ENCODE assay signal across 8 cellular contexts in genomic region chr13:72728290-72728605, GRCh38. TPM values are rescaled to one million over a fixed set of nuclear protein-coding genes. Genes with fewer than 3 reads are reported as not detected.
A peak's percentile ranks its signal among the peaks of the same experiment; 100 is the strongest.
DNase-seq lines count a peak whose midpoint lies in the region; ATAC-seq and TF ChIP-seq lines count a peak whose summit lies in the region.

No MANE protein-coding gene starts in this region.

- DNase-seq in brain microvascular endothelial cell (no peak), mesenteric fat pad (ENCODE audit: low spot score) (no peak)
- no peak for DNase-seq in activated CD4-positive, alpha-beta T cell treated with anti-CD3 and anti-CD28 coated beads for 48 hours

- no peak for TF ChIP-seq CTCF in brain microvascular endothelial cell (IDR thresholded peaks at IDR 0.05; ENCODE audit: low read depth, low read length, missing control alignments)

- H3K4me1 ChIP-seq in ACC112 (ENCODE audit: control insufficient read depth, insufficient read depth, low read length, unreplicated experiment) (peaks cover 5% of the 10 kb centered on the region), HUES48 (ENCODE audit: control insufficient read depth, insufficient read depth, low read length) (no peaks in the 10 kb centered on the region; the same call in 1 of the 2 replicates), mucosa of stomach (ENCODE audit: control insufficient read depth, insufficient read depth, low read length) (no peaks in the 10 kb centered on the region)

- H3K9me3 ChIP-seq in HUES48 (ENCODE audit: control insufficient read depth, insufficient read depth, low read length): no peaks in the 10 kb centered on the region
- H3K9me3 ChIP-seq in mucosa of stomach (ENCODE audit: control insufficient read depth, low read length): no peaks in the 10 kb centered on the region

- H3K27me3 ChIP-seq in ACC112 (ENCODE audit: insufficient read depth, low read length) (no peaks in the 10 kb centered on the region), HUES48 (ENCODE audit: control insufficient read depth, insufficient read depth, low read length) (no peaks in the 10 kb centered on the region), brain microvascular endothelial cell (replicated peaks) (no peaks in the 10 kb centered on the region), mucosa of stomach (ENCODE audit: control insufficient read depth, insufficient read depth, low read length) (no peaks in the 10 kb centered on the region)

- 0 out of 2 replicates have a peak overlapping the region, but pooled peaks have one; percentile 20 for H3K27ac ChIP-seq in ACC112 (ENCODE audit: low read depth, low read length)
- peak overlapping the region; percentile 34 for H3K27ac ChIP-seq in HUES48 (ENCODE audit: low read depth, low read length)
- no peak overlapping the region for H3K27ac ChIP-seq in brain microvascular endothelial cell

- ATAC-seq in HG02852 (IDR thresholded peaks at IDR 0.05; ENCODE audit: unreplicated experiment) (no peak), GM21381 (IDR thresholded peaks at IDR 0.05; ENCODE audit: unreplicated experiment) (no peak)

- peak overlapping the region; percentile 47 for H2AFZ ChIP-seq in ACC112 (ENCODE audit: low read length, unreplicated experiment)

- in situ Hi-C loops in brain microvascular endothelial cell (cut with HindIII; ENCODE audit: low pct_ligation_motif_present, low sequenced_read_pairs): no loop called here

- H3K4me3 ChIP-seq in ACC112 (ENCODE audit: low read depth, low read length) (peak overlapping the region; percentile 92), HUES48 (ENCODE audit: low read depth, low read length) (peak overlapping the region; percentile 98), brain microvascular endothelial cell (ENCODE audit: low read depth, low read length) (peak overlapping the region; percentile 94), mucosa of stomach (ENCODE audit: low read length) (peak overlapping the region; percentile 76)

- H3K9ac ChIP-seq in HUES48 (ENCODE audit: low read depth, low read length): no peak overlapping the region; the same call in 1 of the 2 replicates
- H3K9ac ChIP-seq in mucosa of stomach (ENCODE audit: low read length): peak overlapping the region; percentile 72

- peaks cover 10% of the 10 kb centered on the region for H3K36me3 ChIP-seq in ACC112 (ENCODE audit: insufficient read depth, low read length)
- H3K36me3 ChIP-seq in HUES48 (ENCODE audit: control insufficient read depth, insufficient read depth, low read length): peaks cover 31% of the 10 kb centered on the region
- H3K36me3 ChIP-seq in brain microvascular endothelial cell (replicated peaks): no peaks in the 10 kb centered on the region
- H3K36me3 ChIP-seq in mucosa of stomach (ENCODE audit: control insufficient read depth, insufficient read depth, low read length): no peaks in the 10 kb centered on the region

- H3K79me2 ChIP-seq in ACC112 (ENCODE audit: control insufficient read depth, insufficient read depth, low read length, unreplicated experiment): peaks cover 79% of the 10 kb centered on the region

RNA-seq across cellular contexts. Expression of gene BORA, which starts 0.5 kb away (rescaled TPM):
- 1.9 TPM for total RNA-seq in mesenteric fat pad

RNA-seq across cellular contexts. Expression of gene MZT1, which starts 0.8 kb away (rescaled TPM):
- 5.5 TPM for total RNA-seq in mesenteric fat pad

RNA-seq across cellular contexts. Expression of gene DIS3, which starts 53.5 kb away (rescaled TPM):
- 26.3 TPM for total RNA-seq in mesenteric fat pad

RNA-seq across cellular contexts. Expression of gene PIBF1, which starts 53.7 kb away (rescaled TPM):
- 17.1 TPM for total RNA-seq in mesenteric fat pad
